In the genomic region with DNA sequence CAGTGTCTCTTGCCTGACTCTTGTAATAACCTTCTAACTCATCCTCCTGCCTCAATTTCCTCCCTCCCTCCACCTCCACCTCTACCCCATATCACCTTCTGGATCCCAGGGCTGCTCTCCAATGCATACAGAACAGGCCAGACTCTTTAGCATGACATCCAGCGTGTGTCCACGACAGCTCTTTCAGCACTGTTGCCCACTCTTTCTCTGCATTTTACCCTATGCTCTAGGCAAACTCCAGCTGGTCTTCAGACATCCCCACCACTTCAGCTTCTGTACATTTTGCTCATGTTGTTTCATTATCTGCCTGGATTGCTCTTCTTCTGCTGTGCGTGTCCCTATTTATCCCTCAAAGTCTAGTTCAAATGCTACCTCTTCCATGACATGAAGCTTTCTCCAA, we compare ENCODE assay signal across 20 cellular contexts. TPM values are rescaled to one million over a fixed set of nuclear protein-coding genes. Genes with fewer than 3 reads are reported as not detected.
DNase-seq lines count a peak whose midpoint lies in the region; ATAC-seq and TF ChIP-seq lines count a peak whose summit lies in the region.
"Had no signal": no experiment of that assay in that cellular context is flagged by ENCODE, and none has a peak within 500 bp of the region (broad histone marks: within the 10 kb centered on the region; RNA-seq: fewer than 3 reads in every experiment).

No MANE protein-coding gene starts in this region.

- no peaks in the 10 kb centered on the region for H3K9me3 ChIP-seq in heart right ventricle
- no peaks in the 10 kb centered on the region for H3K9me3 ChIP-seq in esophagus muscularis mucosa
- no peaks in the 10 kb centered on the region for H3K9me3 ChIP-seq in sigmoid colon
- no peaks in the 10 kb centered on the region for H3K9me3 ChIP-seq in upper lobe of right lung
- H3K9me3 ChIP-seq: A549, ascending aorta, MG63 had no signal

- WGBS in heart right ventricle, 2 donors, result 81 to 84% methylated on average over 3 of the region's 3 CpGs
- WGBS in esophagus muscularis mucosa, result 79% methylated on average over 3 of the region's 3 CpGs
- WGBS in sigmoid colon, 2 donors, result 92 to 98% methylated on average over 3 of the region's 3 CpGs

- H3K36me3 ChIP-seq in heart right ventricle (peaks cover 0 to 21% (median 0%) of the 10 kb centered on the region in 9 donors), esophagus muscularis mucosa (peaks cover 0 to 13% (median 2%) of the 10 kb centered on the region in 4 donors), sigmoid colon (peaks cover 0 to 5% (median 0%) of the 10 kb centered on the region in 4 donors), upper lobe of right lung (no peaks in the 10 kb centered on the region)
- H3K36me3 ChIP-seq: ascending aorta, MG63 had no signal

- H3K4me3 ChIP-seq in heart right ventricle (peak overlapping the region in 1 of 10 donors; percentile 12), esophagus muscularis mucosa (no peak overlapping the region), sigmoid colon (no peak overlapping the region), upper lobe of right lung (no peak overlapping the region)
- H3K4me3 ChIP-seq: A549, ascending aorta, MG63 had no signal

- no peak for TF ChIP-seq CTCF in heart right ventricle (IDR thresholded peaks at IDR 0.05)
- no peak for TF ChIP-seq CTCF in esophagus muscularis mucosa (IDR thresholded peaks at IDR 0.05)
- TF ChIP-seq CTCF in sigmoid colon (IDR thresholded peaks at IDR 0.05), result no peak
- no peak for TF ChIP-seq CTCF in upper lobe of right lung (IDR thresholded peaks at IDR 0.05)

- TF ChIP-seq POLR2A in esophagus muscularis mucosa (IDR thresholded peaks at IDR 0.05; ENCODE audit: low read depth), result no peak
- TF ChIP-seq POLR2A in sigmoid colon (IDR thresholded peaks at IDR 0.05), result no peak

- H3K27me3 ChIP-seq in heart right ventricle, result no peaks in the 10 kb centered on the region
- no peaks in the 10 kb centered on the region for H3K27me3 ChIP-seq in esophagus muscularis mucosa
- H3K27me3 ChIP-seq in sigmoid colon, result no peaks in the 10 kb centered on the region
- no peaks in the 10 kb centered on the region for H3K27me3 ChIP-seq in upper lobe of right lung
- H3K27me3 ChIP-seq: ascending aorta, MG63 had no signal

- H3K4me1 ChIP-seq in heart right ventricle (peaks cover 35 to 94% (median 87%) of the 10 kb centered on the region in 9 donors), esophagus muscularis mucosa (peaks cover 81 to 94% (median 91%) of the 10 kb centered on the region in 4 donors), sigmoid colon (peaks cover 0 to 62% (median 46%) of the 10 kb centered on the region in 4 donors), upper lobe of right lung (peaks cover 27% of the 10 kb centered on the region)

- intact Hi-C loops in heart right ventricle (cut with DNase I) (loop anchor here in 1 of 10 donors (10.0 kb wide), 1 partner anchor 970 kb away; the partner anchor contains the start of gene RHOC), Right ventricle myocardium superior (cut with DNase I) (no loop called here), esophagus muscularis mucosa (cut with DNase I) (no loop called here), sigmoid colon (cut with DNase I) (no loop called here), upper lobe of right lung (cut with DNase I) (no loop called here)

- ATAC-seq in heart right ventricle (no peak), Right ventricle myocardium superior (ENCODE audit: poor library complexity) (no peak), upper lobe of right lung (no peak), HG03439 (IDR thresholded peaks at IDR 0.05; ENCODE audit: unreplicated experiment) (no peak), GM21515 (IDR thresholded peaks at IDR 0.05; ENCODE audit: unreplicated experiment) (no peak), GM18868 (IDR thresholded peaks at IDR 0.05; ENCODE audit: unreplicated experiment) (no peak)
- ATAC-seq: A549; activated CD8-positive, alpha-beta T cell treated with anti-CD3 and anti-CD28 coated beads for 36 hours had no signal

- TF ChIP-seq EP300 in esophagus muscularis mucosa (IDR thresholded peaks at IDR 0.05) (no peak), sigmoid colon (IDR thresholded peaks at IDR 0.05) (no peak)

- H3K27ac ChIP-seq in heart right ventricle (peak overlapping the region in 9 of 10 donors; percentile 51 to 98 (median 81)), esophagus muscularis mucosa (replicated peaks in 1 of 4) (peak overlapping the region; percentile 54 to 74 (median 60)), sigmoid colon (peak overlapping the region in 3 of 4 donors; percentile 6 to 77 (median 50)), upper lobe of right lung (peak overlapping the region; percentile 78)
- H3K27ac ChIP-seq: A549, C4-2B had no signal

- no peak for DNase-seq in heart right ventricle
- DNase-seq in Right ventricle myocardium superior, result no peak
- no peak for DNase-seq in esophagus muscularis mucosa (ENCODE audit: extremely low spot score)
- DNase-seq in sigmoid colon, result no peak
- no peak for DNase-seq in upper lobe of right lung
- DNase-seq: activated CD8-positive, alpha-beta T cell treated with anti-CD3 and anti-CD28 coated beads for 36 hours; cerebellar nuclear complex; effector memory CD4-positive, alpha-beta T cell; NCI-H1436; NCI-H524; occipital lobe; stimulated activated CD4-positive, alpha-beta T cell treated with anti-CD3 and anti-CD28 coated beads, Interleukin-1b, Interleukin-23, amount 100 ng/mL, for 48 hours; stimulated activated naive CD4-positive, alpha-beta T cell had no signal

RNA-seq across cellular contexts. Expression of gene INKA2, which starts 4.8 kb away (rescaled TPM):
- total RNA-seq in heart right ventricle (10 to 100 TPM in 9 of 10 donors, 1 to 10 TPM in 1; 8.7 to 34.6 (median 14.8) TPM), Right ventricle myocardium superior (28.4 TPM), esophagus muscularis mucosa (10 to 100 TPM in 1 of 4 donors, 1 to 10 TPM in 3; 4.0 to 10.8 (median 8.5) TPM), sigmoid colon (1 to 10 TPM; 2.8 to 5.4 (median 4.4) TPM), upper lobe of right lung (13.3 TPM)
- polyA plus RNA-seq in heart right ventricle (1 to 10 TPM; 6.8 to 9.9 TPM), sigmoid colon (1 to 10 TPM; 1.2 to 3.0 (median 2.1) TPM)
- total RNA-seq: ascending aorta had no signal

RNA-seq across cellular contexts. Expression of gene DDX20, which starts 21.3 kb away (rescaled TPM):
- total RNA-seq in heart right ventricle (1 to 10 TPM; 5.0 to 10.0 (median 6.5) TPM), Right ventricle myocardium superior (5.8 TPM), esophagus muscularis mucosa (10 to 100 TPM in 3 of 4 donors, 1 to 10 TPM in 1; 9.5 to 19.9 (median 13.1) TPM), sigmoid colon (10 to 100 TPM; 18.7 to 30.9 (median 22.9) TPM), upper lobe of right lung (10.9 TPM)
- polyA plus RNA-seq in heart right ventricle (1 to 10 TPM; 4.0 to 4.1 TPM), sigmoid colon (1 to 10 TPM; 2.3 to 6.1 (median 2.4) TPM)
